ENCODE assay signal across 8 cellular contexts in genomic region chr10:101829561-101830315, GRCh38. TPM values are rescaled to one million over a fixed set of nuclear protein-coding genes. Genes with fewer than 3 reads are reported as not detected.
A peak's percentile ranks its signal among the peaks of the same experiment; 100 is the strongest.
DNase-seq lines count a peak whose midpoint lies in the region; ATAC-seq and TF ChIP-seq lines count a peak whose summit lies in the region.

No MANE protein-coding gene starts in this region.

- CTCF ChIA-PET in SK-N-SH (lab: Yijun Ruan, JAX): interaction anchor here (1.0 to 8.5 kb wide), 3 partner anchors 12 to 47 kb away, joined by 4 to 73 read pairs (median 4); partner anchors contain the start of genes KCNIP2, NPM3 and OGA

- no peak for TF ChIP-seq EP300 in SK-N-SH (IDR thresholded peaks at IDR 0.05; ENCODE audit: borderline replicate concordance in 1 of 2, low read depth in 1 of 2, low read length in 1 of 2)

- no peaks in the 10 kb centered on the region for H3K9me2 ChIP-seq in SK-N-SH

- in situ Hi-C loops in GM13977 (cut with MboI; ENCODE audit: low pct_unique_long_range_greater_than_20kb, low sequenced_read_pairs, unreplicated experiment): no loop called here

- no peak for TF ChIP-seq CTCF in GM13977 (IDR thresholded peaks at IDR 0.05; ENCODE audit: extremely low read depth, insufficient read depth, missing control alignments)
- TF ChIP-seq CTCF in SK-N-SH (IDR thresholded peaks at IDR 0.05): no peak

- H3K9ac ChIP-seq in SK-N-SH: no peak overlapping the region

- no peak overlapping the region for H2AFZ ChIP-seq in SK-N-SH (ENCODE audit: low read depth)

- POLR2A ChIA-PET in SK-N-SH (lab: Yijun Ruan, JAX): no interaction called here

- no peaks in the 10 kb centered on the region for H3F3A ChIP-seq in SK-N-SH (replicated peaks; ENCODE audit: insufficient read depth)

- H3K4me2 ChIP-seq in SK-N-SH: peak overlapping the region; percentile 77; the same call in 1 of the 2 replicates

- H3K4me3 ChIP-seq in SK-N-SH (ENCODE audit: low read depth in 2 of 2, low read length in 1 of 2): peak overlapping the region in 1 of 2 experiments; percentile 45; a peak in 3 of 4 replicates

- 60% methylated on average over 23 of the region's 31 CpGs for WGBS in SK-N-SH (ENCODE audit: low lambda C conversion rate)

- ATAC-seq in HG03060 (IDR thresholded peaks at IDR 0.05; ENCODE audit: low read depth, unreplicated experiment): peak; percentile 12

- peak overlapping the region; percentile 41 to 87; a peak in 3 of 4 replicates for H3K27ac ChIP-seq in SK-N-SH (ENCODE audit: low read depth in 2 of 2, low read length in 1 of 2)

- no peaks in the 10 kb centered on the region for H3K36me3 ChIP-seq in SK-N-SH (replicated peaks in 1 of 2; ENCODE audit: control insufficient read depth in 1 of 2, insufficient read depth in 2 of 2, low read length in 1 of 2)

- H4K20me1 ChIP-seq in SK-N-SH (ENCODE audit: insufficient read depth): no peaks in the 10 kb centered on the region

- DNase-seq in GM13977 (ENCODE audit: low spot score) (peak; percentile 94), SK-N-SH (peak; percentile 93), astrocyte of the hippocampus (ENCODE audit: low read depth, low spot score) (peak; percentile 46), iPS-NIHi11 (ENCODE audit: low spot score) (peak; percentile 98), NCI-H1930 (lab: John Stamatoyannopoulos, UW) (no peak), glomerular visceral epithelial cell (ENCODE audit: extremely low spot score) (no peak)
- DNase-seq in stimulated activated CD4-positive, alpha-beta T cell treated with anti-CD3 and anti-CD28 coated beads, Interleukin-4, amount 100 ng/mL, for 24 hours: peak; percentile 50

- no peaks in the 10 kb centered on the region for H3K9me3 ChIP-seq in SK-N-SH

- peaks cover 14 to 35% of the 10 kb centered on the region in 2 experiments; a peak in 3 of 4 replicates for H3K4me1 ChIP-seq in SK-N-SH (ENCODE audit: control insufficient read depth in 1 of 2, insufficient read depth in 2 of 2, low read depth in 1 of 2, low read length in 1 of 2)

- H3K27me3 ChIP-seq in SK-N-SH (ENCODE audit: insufficient read depth): no peaks in the 10 kb centered on the region

- no peaks in the 10 kb centered on the region for H3K79me2 ChIP-seq in SK-N-SH (ENCODE audit: insufficient read depth)

- TF ChIP-seq RAD21 in SK-N-SH (IDR thresholded peaks at IDR 0.05; ENCODE audit: low read length): no peak

TF ChIP-seq in SK-N-SH, 30 proteins besides CTCF, POLR2A, EP300 and RAD21:
- TF ChIP-seq TAF1 (IDR thresholded peaks at IDR 0.05; ENCODE audit: borderline replicate concordance, low read depth, low read length): no peak
- TF ChIP-seq FOXJ3 (CRISPR knock-in tag; IDR thresholded peaks at IDR 0.05): no peak
- no peak for TF ChIP-seq SMC3 (IDR thresholded peaks at IDR 0.05; ENCODE audit: low read depth, low read length)
- TF ChIP-seq USF2 (IDR thresholded peaks at IDR 0.05; ENCODE audit: borderline replicate concordance, low read depth, low read length): no peak
- TF ChIP-seq TEAD4 (IDR thresholded peaks at IDR 0.05; ENCODE audit: borderline replicate concordance, insufficient read depth): no peak
- no peak for TF ChIP-seq GABPA (IDR thresholded peaks at IDR 0.05; ENCODE audit: low read depth)
- TF ChIP-seq JUND (IDR thresholded peaks at IDR 0.05): no peak
- no peak for TF ChIP-seq TCF12 (IDR thresholded peaks at IDR 0.05)
- TF ChIP-seq SIN3A (IDR thresholded peaks at IDR 0.05; ENCODE audit: borderline replicate concordance, low read depth, low read length): no peak
- TF ChIP-seq MEF2A (IDR thresholded peaks at IDR 0.05; ENCODE audit: borderline replicate concordance, low read depth): no peak
- TF ChIP-seq NRF1 (IDR thresholded peaks at IDR 0.05; ENCODE audit: low read depth, low read length): no peak
- no peak for TF ChIP-seq ZBTB33 (IDR thresholded peaks at IDR 0.05; ENCODE audit: borderline replicate concordance, low read depth)
- TF ChIP-seq CHD2 (IDR thresholded peaks at IDR 0.05; ENCODE audit: low read length, partially characterized antibody): no peak
- no peak for TF ChIP-seq POLR2AphosphoS5 (IDR thresholded peaks at IDR 0.05; ENCODE audit: low read depth, low read length)
- TF ChIP-seq YY1 (IDR thresholded peaks at IDR 0.05; ENCODE audit: low read depth): no peak
- TF ChIP-seq RFX5 (IDR thresholded peaks at IDR 0.05; ENCODE audit: low read length): no peak
- TF ChIP-seq FOXM1 (IDR thresholded peaks at IDR 0.05; ENCODE audit: low read depth): no peak
- no peak for TF ChIP-seq ELF1 (IDR thresholded peaks at IDR 0.05)
- no peak for TF ChIP-seq GATA2 (CRISPR knock-in tag; IDR thresholded peaks at IDR 0.05)
TF ChIP-seq in SK-N-SH: peak in this region for 0.

RNA-seq across cellular contexts. Expression of gene OGA, which starts 11.5 kb away (rescaled TPM):
- polyA plus RNA-seq in SK-N-SH (2012; rRNA removed): 24.8 and 36.6 TPM in 2 replicates
- polyA plus RNA-seq in SK-N-SH (2012; cell fraction: cytosol; rRNA removed): 23.2 and 28.1 TPM in 2 replicates
- 70.8 and 133 TPM in 2 replicates for polyA plus RNA-seq in SK-N-SH (2012; cell fraction: nucleus; rRNA removed)

RNA-seq across cellular contexts. Expression of gene KCNIP2, which starts 13.9 kb away (rescaled TPM):
- polyA plus RNA-seq in SK-N-SH (2012; rRNA removed): 1.0 and 1.8 TPM in 2 replicates
- 0.12 and 0.38 TPM in 2 replicates for polyA plus RNA-seq in SK-N-SH (2012; cell fraction: cytosol; rRNA removed)
- 12.0 and 12.4 TPM in 2 replicates for polyA plus RNA-seq in SK-N-SH (2012; cell fraction: nucleus; rRNA removed)

RNA-seq across cellular contexts. Expression of gene NPM3, which starts 46.5 kb away (rescaled TPM):
- 89.3 and 105 TPM in 2 replicates for polyA plus RNA-seq in SK-N-SH (2012; rRNA removed)
- 71.2 and 96.6 TPM in 2 replicates for polyA plus RNA-seq in SK-N-SH (2012; cell fraction: cytosol; rRNA removed)
- 43.9 and 55.4 TPM in 2 replicates for polyA plus RNA-seq in SK-N-SH (2012; cell fraction: nucleus; rRNA removed)

RNA-seq across cellular contexts. Expression of gene FGF8, which starts 53.8 kb away (rescaled TPM):
- 0.34 TPM in 1 of 2 replicates, not detected in the other for polyA plus RNA-seq in SK-N-SH (2012; rRNA removed)
- polyA plus RNA-seq in SK-N-SH (2012; cell fraction: cytosol; rRNA removed): 0.06 TPM in 1 of 2 replicates, not detected in the other
- 1.1 and 1.8 TPM in 2 replicates for polyA plus RNA-seq in SK-N-SH (2012; cell fraction: nucleus; rRNA removed)

Comparison
In these comparisons a context has a peak if more than half of its experiments do, and no peak if none do; other contexts are left out.
1. DNase-seq: peak in GM13977 (single experiment), SK-N-SH (single experiment), astrocyte of the hippocampus (single experiment), iPS-NIHi11 (single experiment) and stimulated activated CD4-positive, alpha-beta T cell treated with anti-CD3 and anti-CD28 coated beads, Interleukin-4, amount 100 ng/mL, for 24 hours (single experiment); none in NCI-H1930 (0 of 2) and glomerular visceral epithelial cell (single experiment).